In genomic region chr16:57537194-57537505, GRCh38 we compare ENCODE assay signal across 8 cellular contexts. TPM values are rescaled to one million over a fixed set of nuclear protein-coding genes. Genes with fewer than 3 reads are reported as not detected.
DNase-seq lines count a peak whose midpoint lies in the region; ATAC-seq, FAIRE-seq and TF ChIP-seq lines count a peak whose summit lies in the region.

No MANE protein-coding gene starts in this region.

- no peak for ATAC-seq in Right ventricle myocardium inferior
- ATAC-seq in GM19452 (IDR thresholded peaks at IDR 0.05; ENCODE audit: unreplicated experiment): no peak

- H3K27ac ChIP-seq in cardiac muscle cell: no peak overlapping the region
- no peak overlapping the region for H3K27ac ChIP-seq in astrocyte (ENCODE audit: low read depth, low read length)
- H3K27ac ChIP-seq in urinary bladder (ENCODE audit: low read depth): no peak overlapping the region

- H3K27me3 Mint-ChIP-seq in astrocyte (ENCODE audit: low read depth, unreplicated experiment): peaks cover 23% of the 10 kb centered on the region
- no peaks in the 10 kb centered on the region for H3K27me3 Mint-ChIP-seq in mesothelial cell of epicardium (ENCODE audit: low read depth)

- H3K79me2 ChIP-seq in astrocyte (ENCODE audit: insufficient read depth, low read length): peaks cover 20% of the 10 kb centered on the region

- TF ChIP-seq CTCF in cardiac muscle cell (IDR thresholded peaks at IDR 0.05; ENCODE audit: low read depth, low read length) (no peak), astrocyte (IDR thresholded peaks at IDR 0.05; ENCODE audit: insufficient read depth, low read depth, low read length) (no peak), mesothelial cell of epicardium (IDR thresholded peaks at IDR 0.05; ENCODE audit: unreplicated experiment) (no peak)

- H3K36me3 Mint-ChIP-seq in astrocyte (ENCODE audit: low read depth, unreplicated experiment): no peaks in the 10 kb centered on the region
- H3K36me3 Mint-ChIP-seq in mesothelial cell of epicardium: no peaks in the 10 kb centered on the region

- H3K9me3 ChIP-seq in cardiac muscle cell (ENCODE audit: low read depth): no peaks in the 10 kb centered on the region
- H3K9me3 ChIP-seq in astrocyte (ENCODE audit: insufficient read depth, low read depth, low read length): no peaks in the 10 kb centered on the region

- no peak for FAIRE-seq in astrocyte (lab: Jason Lieb, UNC)

- no peaks in the 10 kb centered on the region for H3K36me3 ChIP-seq in cardiac muscle cell
- H3K36me3 ChIP-seq in astrocyte (ENCODE audit: insufficient read depth, low read length): no peaks in the 10 kb centered on the region
- H3K36me3 ChIP-seq in urinary bladder (ENCODE audit: insufficient read depth): no peaks in the 10 kb centered on the region

- WGBS in urinary bladder: 16% methylated on average over 8 of the region's 8 CpGs

- DNase-seq in cardiac muscle cell (ENCODE audit: low read depth in 1 of 2, low spot score in 1 of 2): no peak
- no peak for DNase-seq in Right ventricle myocardium inferior (ENCODE audit: missing footprints)
- no peak for DNase-seq in astrocyte (ENCODE audit: low read depth)
- DNase-seq in mesothelial cell of epicardium (ENCODE audit: low spot score in 2 of 2, unreplicated experiment in 2 of 2): no peak
- no peak for DNase-seq in putamen (ENCODE audit: low spot score)
- no peak for DNase-seq in NCI-H2081 (lab: John Stamatoyannopoulos, UW)

- peak overlapping the region; percentile 80 for H3K4me3 ChIP-seq in cardiac muscle cell
- peak overlapping the region; percentile 68 for H3K4me3 ChIP-seq in astrocyte (ENCODE audit: insufficient read depth, low read depth, low read length)
- peak overlapping the region; percentile 90 for H3K4me3 ChIP-seq in urinary bladder (ENCODE audit: low read depth, low read length)

- H3K9me3 Mint-ChIP-seq in astrocyte (ENCODE audit: unreplicated experiment) (no peaks in the 10 kb centered on the region), mesothelial cell of epicardium (no peaks in the 10 kb centered on the region)

- H3K9ac ChIP-seq in astrocyte (ENCODE audit: low read length): no peak overlapping the region

- H4K20me1 ChIP-seq in astrocyte (ENCODE audit: insufficient read depth, low read length): peaks cover 9% of the 10 kb centered on the region

- H3K4me3 Mint-ChIP-seq in astrocyte (ENCODE audit: unreplicated experiment): peak overlapping the region; percentile 79
- peak overlapping the region; percentile 76 for H3K4me3 Mint-ChIP-seq in mesothelial cell of epicardium

- no peaks in the 10 kb centered on the region for H3K27me3 ChIP-seq in cardiac muscle cell
- H3K27me3 ChIP-seq in astrocyte (ENCODE audit: insufficient read depth, low read length): peaks cover 9% of the 10 kb centered on the region

- H3K4me1 ChIP-seq in cardiac muscle cell (ENCODE audit: low read depth) (peaks cover 26% of the 10 kb centered on the region), astrocyte (ENCODE audit: insufficient read depth, low read length) (peaks cover 18% of the 10 kb centered on the region), urinary bladder (ENCODE audit: insufficient read depth) (peaks cover 2% of the 10 kb centered on the region)

- no peak overlapping the region for H3K27ac Mint-ChIP-seq in astrocyte (ENCODE audit: unreplicated experiment)
- H3K27ac Mint-ChIP-seq in mesothelial cell of epicardium: peak overlapping the region; percentile 79

- peak overlapping the region; percentile 77 for H2AFZ ChIP-seq in astrocyte (ENCODE audit: low read depth, low read length)

- peak overlapping the region; percentile 99 for H3K4me2 ChIP-seq in astrocyte (ENCODE audit: low read length)

- H3K4me1 Mint-ChIP-seq in astrocyte (ENCODE audit: low read depth, unreplicated experiment) (peaks cover 20% of the 10 kb centered on the region), mesothelial cell of epicardium (peaks cover 57% of the 10 kb centered on the region)

- intact Hi-C loops in Right ventricle myocardium inferior (cut with DNase I): loop anchor here (5.0 kb wide), 1 partner anchor 235 kb away; no protein-coding TSS in a partner anchor

RNA-seq across cellular contexts. Expression of gene CCDC102A, which starts 0.8 kb away (rescaled TPM):
- 41.3 and 51.9 TPM in 2 replicates for total RNA-seq in cardiac muscle cell
- 30.1 and 43.8 TPM in 2 replicates for polyA plus RNA-seq in cardiac muscle cell
- total RNA-seq in Right ventricle myocardium inferior: 10.9 TPM
- 7.8 and 8.8 TPM in 2 replicates for total RNA-seq in astrocyte
- total RNA-seq in mesothelial cell of epicardium: 30.6 to 31.9 TPM (median 31.3 TPM) in 3 replicates
- 12.7 TPM for total RNA-seq in urinary bladder
- 25.6 TPM for polyA plus RNA-seq in urinary bladder

RNA-seq across cellular contexts. Expression of gene ADGRG5, which starts 5.3 kb away (rescaled TPM):
- total RNA-seq in cardiac muscle cell: not detected in 2 replicates
- polyA plus RNA-seq in cardiac muscle cell: 0.05 TPM in 1 of 2 replicates, not detected in the other
- total RNA-seq in Right ventricle myocardium inferior: 0.32 TPM
- total RNA-seq in astrocyte: 0.09 and 0.12 TPM in 2 replicates
- total RNA-seq in mesothelial cell of epicardium: 1.1 to 1.3 TPM (median 1.3 TPM) in 3 replicates
- 0.21 TPM for total RNA-seq in urinary bladder
- polyA plus RNA-seq in urinary bladder: 0.22 TPM

RNA-seq across cellular contexts. Expression of gene DOK4, which starts 50.9 kb away (rescaled TPM):
- 1,502 and 2,409 TPM in 2 replicates for total RNA-seq in cardiac muscle cell
- polyA plus RNA-seq in cardiac muscle cell: 1,563 and 2,826 TPM in 2 replicates
- 8.4 TPM for total RNA-seq in Right ventricle myocardium inferior
- 25.5 and 28.4 TPM in 2 replicates for total RNA-seq in astrocyte
- 79.0 to 83.6 TPM (median 83.6 TPM) in 3 replicates for total RNA-seq in mesothelial cell of epicardium
- 11.8 TPM for total RNA-seq in urinary bladder
- polyA plus RNA-seq in urinary bladder: 21.3 TPM

Comparison
In these comparisons a context has a peak if more than half of its experiments do, and no peak if none do; other contexts are left out.
1. RNA of gene DOK4, which starts 50.9 kb away (total RNA-seq): 1,502 to 2,409 TPM in cardiac muscle cell; 79.0 to 83.6 TPM in mesothelial cell of epicardium, 25.5 to 28.4 TPM in astrocyte, 11.8 TPM in urinary bladder (single experiment) and 8.4 TPM in Right ventricle myocardium inferior (single experiment); every median in the first group is over 10 times any median in the second.
2. Peak in every context shown above with its lines, with median percentiles within 50 percentile points of each other: H3K4me3 ChIP-seq.